Comparison of ENCODE assay signal across 8 cellular contexts in the genomic region with DNA sequence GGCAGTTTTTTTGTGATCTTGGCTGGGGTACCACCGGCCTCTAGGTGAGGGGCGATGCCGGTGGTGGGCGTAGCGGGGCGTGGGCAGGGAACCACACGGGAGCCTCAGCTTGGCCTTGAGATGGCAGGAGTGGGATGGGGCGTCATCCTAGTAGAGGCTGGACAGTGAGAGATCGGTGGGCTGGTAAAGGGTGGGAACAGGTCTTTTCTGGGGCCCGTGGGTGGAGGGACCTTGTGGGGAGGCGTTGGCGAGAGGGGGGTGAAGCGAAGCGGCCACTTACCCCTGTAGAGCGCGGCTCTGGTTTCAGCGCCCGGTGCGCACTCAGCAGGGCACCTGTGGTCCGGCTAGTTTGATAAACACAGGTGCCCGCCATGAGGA. TPM values are rescaled to one million over a fixed set of nuclear protein-coding genes. Genes with fewer than 3 reads are reported as not detected.
DNase-seq lines count a peak whose midpoint lies in the region; ATAC-seq and TF ChIP-seq lines count a peak whose summit lies in the region.

No MANE protein-coding gene starts in this region.

- peaks cover 52% of the 10 kb centered on the region for H3K79me2 ChIP-seq in ACC112 (ENCODE audit: control insufficient read depth, insufficient read depth, low read length, unreplicated experiment)

- H3K4me1 ChIP-seq in ACC112 (ENCODE audit: control insufficient read depth, insufficient read depth, low read length, unreplicated experiment) (peaks cover 25% of the 10 kb centered on the region), mucosa of stomach (ENCODE audit: control insufficient read depth, insufficient read depth, low read length) (peaks cover 79% of the 10 kb centered on the region)

- H3K4me3 ChIP-seq in ACC112 (ENCODE audit: low read depth, low read length) (peak overlapping the region; percentile 76), brain microvascular endothelial cell (ENCODE audit: low read depth, low read length) (peak overlapping the region; percentile 47), mucosa of stomach (ENCODE audit: low read length) (no peak overlapping the region)

- in situ Hi-C loops in brain microvascular endothelial cell (cut with HindIII; ENCODE audit: low pct_ligation_motif_present, low sequenced_read_pairs): no loop called here

- H2AFZ ChIP-seq in ACC112 (ENCODE audit: low read length, unreplicated experiment): peak overlapping the region; percentile 11

- no peaks in the 10 kb centered on the region for H3K27me3 ChIP-seq in ACC112 (ENCODE audit: insufficient read depth, low read length)
- H3K27me3 ChIP-seq in brain microvascular endothelial cell (replicated peaks): no peaks in the 10 kb centered on the region
- H3K27me3 ChIP-seq in mucosa of stomach (ENCODE audit: control insufficient read depth, insufficient read depth, low read length): no peaks in the 10 kb centered on the region

- H3K9me3 ChIP-seq in mucosa of stomach (ENCODE audit: control insufficient read depth, low read length): no peaks in the 10 kb centered on the region

- DNase-seq in brain microvascular endothelial cell (no peak), AG08396 (ENCODE audit: low spot score) (no peak), NCI-H1930 (lab: John Stamatoyannopoulos, UW) (no peak)

- no peaks in the 10 kb centered on the region for H3K36me3 ChIP-seq in ACC112 (ENCODE audit: insufficient read depth, low read length)
- H3K36me3 ChIP-seq in brain microvascular endothelial cell (replicated peaks): no peaks in the 10 kb centered on the region
- H3K36me3 ChIP-seq in mucosa of stomach (ENCODE audit: control insufficient read depth, insufficient read depth, low read length): no peaks in the 10 kb centered on the region

- TF ChIP-seq CTCF in brain microvascular endothelial cell (IDR thresholded peaks at IDR 0.05; ENCODE audit: low read depth, low read length, missing control alignments): no peak

- H3K27ac ChIP-seq in ACC112 (ENCODE audit: low read depth, low read length) (no peak overlapping the region), brain microvascular endothelial cell (no peak overlapping the region)

- peak; percentile 20 for ATAC-seq in HG02588 (IDR thresholded peaks at IDR 0.05; ENCODE audit: unreplicated experiment)
- ATAC-seq in HG02623 (IDR thresholded peaks at IDR 0.05; ENCODE audit: unreplicated experiment): no peak
- ATAC-seq in esophagus mucosa: no peak

- H3K9ac ChIP-seq in mucosa of stomach (ENCODE audit: low read length): peak overlapping the region; percentile 45

RNA-seq across cellular contexts. Expression of gene ITPR3, which starts 12.0 kb away (rescaled TPM):
- total RNA-seq in esophagus mucosa: 23.7 TPM

RNA-seq across cellular contexts. Expression of gene BAK1, which starts 53.0 kb away (rescaled TPM):
- total RNA-seq in esophagus mucosa: 33.5 TPM
